ENCODE assay signal across 1 cellular context in genomic region chr13:49532593-49532992, GRCh38.
TF ChIP-seq lines count a peak whose summit lies in the region.

No MANE protein-coding gene starts in this region.

TF ChIP-seq in HepG2, 621 proteins besides CTCF, POLR2A, EP300 and RAD21:
- TF ChIP-seq POGZ (CRISPR knock-in tag; IDR thresholded peaks at IDR 0.05) (no peak), HNF4A (CRISPR knock-in tag; IDR thresholded peaks at IDR 0.05) (no peak), ARID3A (IDR thresholded peaks at IDR 0.05; ENCODE audit: low read depth, low read length) (no peak), ZNF616 (CRISPR knock-in tag; IDR thresholded peaks at IDR 0.05; ENCODE audit: low read depth) (no peak), POLR2AphosphoS5 (IDR thresholded peaks at IDR 0.05; ENCODE audit: low read depth, low read length) (no peak), SIN3A (IDR thresholded peaks at IDR 0.05; ENCODE audit: borderline replicate concordance, low read depth, low read length) (no peak), IKZF4 (CRISPR knock-in tag; IDR thresholded peaks at IDR 0.05; ENCODE audit: borderline replicate concordance, low read depth, not compliant biosample characterization) (no peak), KLF13 (CRISPR knock-in tag; IDR thresholded peaks at IDR 0.05) (no peak)
- TF ChIP-seq, protein P1, sequence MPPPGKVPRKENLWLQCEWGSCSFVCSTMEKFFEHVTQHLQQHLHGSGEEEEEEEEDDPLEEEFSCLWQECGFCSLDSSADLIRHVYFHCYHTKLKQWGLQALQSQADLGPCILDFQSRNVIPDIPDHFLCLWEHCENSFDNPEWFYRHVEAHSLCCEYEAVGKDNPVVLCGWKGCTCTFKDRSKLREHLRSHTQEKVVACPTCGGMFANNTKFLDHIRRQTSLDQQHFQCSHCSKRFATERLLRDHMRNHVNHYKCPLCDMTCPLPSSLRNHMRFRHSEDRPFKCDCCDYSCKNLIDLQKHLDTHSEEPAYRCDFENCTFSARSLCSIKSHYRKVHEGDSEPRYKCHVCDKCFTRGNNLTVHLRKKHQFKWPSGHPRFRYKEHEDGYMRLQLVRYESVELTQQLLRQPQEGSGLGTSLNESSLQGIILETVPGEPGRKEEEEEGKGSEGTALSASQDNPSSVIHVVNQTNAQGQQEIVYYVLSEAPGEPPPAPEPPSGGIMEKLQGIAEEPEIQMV (CRISPR knock-in tag; IDR thresholded peaks at IDR 0.05; ENCODE audit: low read depth), result no peak
